15 cellular contexts compared by ENCODE assay signal in the genomic region with DNA sequence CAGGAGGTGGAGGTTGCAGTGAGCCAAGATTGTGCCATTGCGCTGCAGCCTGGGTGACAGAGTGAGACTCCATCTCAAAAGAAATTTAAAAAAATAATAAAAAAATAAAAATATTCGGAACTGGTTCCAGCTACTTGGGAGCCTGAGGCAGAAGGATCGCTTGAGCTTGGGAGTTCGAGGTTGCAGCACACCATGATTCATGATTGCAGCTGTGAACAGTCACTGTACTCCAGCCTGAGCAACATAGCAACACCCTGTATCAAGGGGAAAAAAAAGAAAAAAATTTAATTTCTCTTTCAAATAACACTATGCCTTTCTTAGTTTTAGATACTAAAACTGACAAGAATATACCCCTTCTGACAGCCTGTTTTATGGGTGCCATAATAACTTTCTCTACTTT. TPM values are rescaled to one million over a fixed set of nuclear protein-coding genes. Genes with fewer than 3 reads are reported as not detected.
"Had no signal": no experiment of that assay in that cellular context is flagged by ENCODE, and none has a peak within 500 bp of the region (broad histone marks: within the 10 kb centered on the region; RNA-seq: fewer than 3 reads in every experiment).

No MANE protein-coding gene starts in this region.

- H3K4me3 ChIP-seq: prostate gland, smooth muscle cell had no signal

- DNase-seq: activated CD4-positive, CD25-positive, alpha-beta regulatory T cell treated with anti-CD3 and anti-CD28 coated beads, Interleukin-2, amount 50 U/mL, for 72 hours; activated naive CD4-positive, alpha-beta T cell treated with Interleukin-2 at 50 U/mL for 16 hours; aorta; cerebellar nuclear complex; effector memory CD4-positive, alpha-beta T cell; islet precursor cell; right cardiac atrium; stimulated activated CD4-positive, alpha-beta T cell treated with anti-CD3 and anti-CD28 coated beads, Interleukin-4, amount 100 ng/mL, for 4 hours; stimulated activated CD8-positive, alpha-beta memory T cell treated with anti-CD3 and anti-CD28 coated beads, Interleukin-4, amount 100 ng/mL, for 48 hours; stimulated activated naive CD4-positive, alpha-beta T cell treated with Interleukin-2 at 50 U/mL for 16 hours; substantia nigra; trophoblast cell had no signal

- H3K27ac ChIP-seq: prostate gland had no signal

- H3K9me3 ChIP-seq: prostate gland had no signal

- H3K4me2 ChIP-seq: smooth muscle cell had no signal

- H3K36me3 ChIP-seq: prostate gland had no signal

- H3K4me1 ChIP-seq: prostate gland had no signal

RNA-seq across cellular contexts. Expression of gene NHLRC1, which starts 43.3 kb away (rescaled TPM):
- total RNA-seq: activated T-helper 17 cell treated with anti-CD3 and anti-CD28 coated beads, Interleukin-2, amount 50 U/mL, for 72 hours had no signal
